9 cellular contexts compared by ENCODE assay signal in the genomic region with DNA sequence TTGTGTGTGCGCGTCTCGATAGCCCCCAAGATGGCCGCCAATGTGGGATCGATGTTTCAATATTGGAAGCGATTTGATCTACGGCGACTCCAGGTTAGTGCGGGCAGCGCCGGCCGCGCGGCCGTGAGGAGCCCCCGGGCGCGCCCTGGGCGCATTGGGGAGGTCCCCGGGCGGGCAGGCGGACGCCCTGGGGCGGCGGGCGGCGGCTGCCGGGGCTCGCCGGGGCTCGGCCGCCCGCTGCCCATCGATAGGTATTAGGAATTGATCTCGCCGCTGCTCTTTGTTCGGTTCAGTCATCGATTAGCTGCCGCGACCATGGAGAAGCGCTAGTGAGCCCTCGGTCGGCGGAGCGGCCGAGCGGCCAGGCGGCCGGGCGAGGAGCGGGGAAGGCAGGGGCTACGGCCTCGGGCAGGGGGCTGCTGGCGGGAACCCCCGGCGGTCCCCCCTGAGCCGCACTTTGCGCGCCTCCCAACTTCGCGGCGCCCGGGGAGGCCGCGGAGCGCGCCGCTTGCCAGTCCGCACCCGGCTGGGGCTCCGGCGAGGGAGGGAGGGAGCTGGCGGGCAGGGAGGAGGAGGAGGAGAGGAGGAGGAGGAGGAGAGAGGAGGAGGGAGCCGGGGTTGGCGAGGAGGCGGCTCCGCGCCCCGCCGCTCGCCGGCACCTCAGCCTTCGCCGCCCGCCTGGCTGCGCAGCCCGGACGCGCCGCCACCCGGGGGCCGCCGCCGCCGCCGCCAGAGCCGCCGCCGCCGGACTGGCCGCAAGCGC. TPM values are rescaled to one million over a fixed set of nuclear protein-coding genes. Genes with fewer than 3 reads are reported as not detected.
DNase-seq lines count a peak whose midpoint lies in the region; ATAC-seq and TF ChIP-seq lines count a peak whose summit lies in the region.
"Had no signal": no experiment of that assay in that cellular context is flagged by ENCODE, and none has a peak within 500 bp of the region (broad histone marks: within the 10 kb centered on the region; RNA-seq: fewer than 3 reads in every experiment).

A gene (plus strand): TSS at position 18 of the 763 bp plus-strand sequence.

- H3K9me3 ChIP-seq in gastrocnemius medialis: no peaks in the 10 kb centered on the region
- no peaks in the 10 kb centered on the region for H3K9me3 ChIP-seq in upper lobe of left lung

- peak; percentile 61 for DNase-seq in NCI-H2227 (lab: John Stamatoyannopoulos, UW; ENCODE audit: unreplicated experiment)
- no peak for DNase-seq in NCI-H2227 treated with DMSO at 0.1 percent for 48 hours (lab: John Stamatoyannopoulos, UW)
- peak; percentile 69 for DNase-seq in SK-N-DZ (ENCODE audit: low spot score)
- DNase-seq in epithelial cell of esophagus (ENCODE audit: low read depth): peak; percentile 70
- no peak for DNase-seq in gastrocnemius medialis
- no peak for DNase-seq in upper lobe of left lung
- DNase-seq: MV-4-11 had no signal

- 0 to 3% methylated on average over 21 to 35 of the region's 102 CpGs for WGBS in upper lobe of left lung, 2 donors

- TF ChIP-seq POLR2A in gastrocnemius medialis (IDR thresholded peaks at IDR 0.05) (no peak), upper lobe of left lung (IDR thresholded peaks at IDR 0.05) (no peak)

- TF ChIP-seq EP300 in upper lobe of left lung (IDR thresholded peaks at IDR 0.05): no peak

- no peak for ATAC-seq in gastrocnemius medialis
- no peak for ATAC-seq in HG03280 (IDR thresholded peaks at IDR 0.05; ENCODE audit: unreplicated experiment)
- no peak for ATAC-seq in HG03097 (IDR thresholded peaks at IDR 0.05; ENCODE audit: low FRiP score, unreplicated experiment)
- ATAC-seq in upper lobe of left lung (ENCODE audit: low FRiP score in 2 of 2): no peak

- no peaks in the 10 kb centered on the region for H3K36me3 ChIP-seq in gastrocnemius medialis
- H3K36me3 ChIP-seq in upper lobe of left lung: no peaks in the 10 kb centered on the region

- H3K4me3 ChIP-seq in epithelial cell of esophagus (ENCODE audit: low read length) (peak within 1 kb of the TSS; percentile 62), gastrocnemius medialis (peak within 1 kb of the TSS; percentile 31 to 39 (median 34)), upper lobe of left lung (peak within 1 kb of the TSS in 2 of 4 donors; percentile 18 to 24)

- in situ Hi-C loops in gastrocnemius medialis (cut with MboI; ENCODE audit: low sequenced_read_pairs in 4 of 4): no loop called here

- H3K27me3 ChIP-seq in gastrocnemius medialis: peaks cover 59 to 73% (median 59%) of the 10 kb centered on the region in 3 donors
- peaks cover 0 to 43% (median 19%) of the 10 kb centered on the region in 4 donors for H3K27me3 ChIP-seq in upper lobe of left lung

- H3K27ac ChIP-seq in gastrocnemius medialis (no peak within 1 kb of the TSS), upper lobe of left lung (no peak within 1 kb of the TSS)

- H3K4me1 ChIP-seq in gastrocnemius medialis (peaks cover 5% of the 10 kb centered on the region in 2 donors), upper lobe of left lung (peaks cover 6 to 30% (median 10%) of the 10 kb centered on the region in 4 donors)

- intact Hi-C loops in gastrocnemius medialis (cut with DNase I; ENCODE audit: low total_unique reads): loop anchor here (10.0 kb wide), 1 partner anchor 140 kb away; no protein-coding TSS in a partner anchor

- no peak for TF ChIP-seq CTCF in epithelial cell of esophagus (IDR thresholded peaks at IDR 0.05; ENCODE audit: insufficient read depth, low read depth, low read length, missing control alignments)
- TF ChIP-seq CTCF in gastrocnemius medialis (IDR thresholded peaks at IDR 0.05 in 4 of 5, conservative IDR thresholded peaks at IDR 0.05 in 1 of 5): no peak
- TF ChIP-seq CTCF in upper lobe of left lung (IDR thresholded peaks at IDR 0.05): no peak

RNA-seq across cellular contexts. Expression of the gene that starts here (rescaled TPM):
- polyA plus RNA-seq in SK-N-DZ (2014; cell fraction: cytosol; rRNA removed): 7.8 and 8.0 TPM in 2 replicates
- 4.2 and 11.8 TPM in 2 replicates for polyA plus RNA-seq in SK-N-DZ (2014; cell fraction: nucleus; rRNA removed)
- total RNA-seq in gastrocnemius medialis (under 1 TPM in 2 of 4 donors, not detected in 2; 0.09 to 0.80 TPM), upper lobe of left lung (under 1 TPM in 1 of 6 donors, not detected in 5; 0.20 TPM)

Comparison
In these comparisons a context has a peak if more than half of its experiments do, and no peak if none do; other contexts are left out.
1. DNase-seq: peak in NCI-H2227 (single experiment), SK-N-DZ (single experiment) and epithelial cell of esophagus (single experiment); none in NCI-H2227 treated with DMSO at 0.1 percent for 48 hours (single experiment), gastrocnemius medialis (0 of 2) and upper lobe of left lung (0 of 2).